In the genomic region with DNA sequence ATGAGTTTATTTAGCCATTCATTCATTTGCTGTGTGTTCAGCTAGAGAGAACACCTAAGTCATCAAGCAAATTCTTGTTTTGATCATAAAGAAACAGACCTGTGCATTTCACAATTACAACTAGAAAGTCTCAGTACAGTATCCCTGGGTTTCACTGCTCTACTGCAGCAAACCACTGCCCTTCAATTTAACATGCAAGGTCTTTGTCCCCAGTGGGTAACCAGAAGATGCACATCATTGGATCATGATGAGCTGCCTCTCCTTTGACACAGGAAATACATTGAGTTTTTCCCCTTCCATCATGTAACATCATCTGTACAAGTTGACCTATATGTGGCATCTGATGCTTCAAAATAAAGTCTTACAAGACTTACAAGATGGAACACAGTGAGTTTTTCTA, we compare ENCODE assay signal across 20 cellular contexts.
DNase-seq lines count a peak whose midpoint lies in the region; ATAC-seq, FAIRE-seq and TF ChIP-seq lines count a peak whose summit lies in the region.
"Had no signal": no experiment of that assay in that cellular context is flagged by ENCODE, and none has a peak within 500 bp of the region (broad histone marks: within the 10 kb centered on the region; RNA-seq: fewer than 3 reads in every experiment).

No MANE protein-coding gene starts in this region.

- H3K27me3 Mint-ChIP-seq in activated T-cell treated with anti-CD3 and anti-CD28 coated beads, Interleukin-2, amount 50 U/mL, for 72 hours (ENCODE audit: low read depth), result no peaks in the 10 kb centered on the region
- H3K27me3 Mint-ChIP-seq in activated T-cell treated with anti-CD3 and anti-CD28 coated beads, Interleukin-2, amount 50 U/mL, for 4 hours (ENCODE audit: low read depth), result no peaks in the 10 kb centered on the region
- H3K27me3 Mint-ChIP-seq in natural killer cell treated with Interleukin-12 subunit alpha and Interleukin-12 subunit beta and Interleukin-15 and Interleukin-18, amount 100 ng/mL, for 72 hours, result no peaks in the 10 kb centered on the region
- H3K27me3 Mint-ChIP-seq: B cell; CD4-positive, CD25-positive, alpha-beta regulatory T cell; CD8-positive, alpha-beta memory T cell had no signal

- FAIRE-seq in GM19239 (lab: Jason Lieb, UNC), result peak; percentile 78
- FAIRE-seq: GM12878, H54 had no signal

- H3K9me3 ChIP-seq in colonic mucosa, result no peaks in the 10 kb centered on the region

- no peak overlapping the region for H3K27ac Mint-ChIP-seq in activated T-cell treated with anti-CD3 and anti-CD28 coated beads, Interleukin-2, amount 50 U/mL, for 72 hours
- no peak overlapping the region for H3K27ac Mint-ChIP-seq in natural killer cell treated with Interleukin-12 subunit alpha and Interleukin-12 subunit beta and Interleukin-15 and Interleukin-18, amount 100 ng/mL, for 72 hours
- H3K27ac Mint-ChIP-seq: B cell; CD8-positive, alpha-beta memory T cell; GM23338 had no signal

- intact Hi-C loops in colonic mucosa (cut with DNase I), result no loop called here

- H3K27ac ChIP-seq in colonic mucosa, result no peak overlapping the region
- H3K27ac ChIP-seq: HL-60 had no signal

- H3K36me3 ChIP-seq in colonic mucosa, result no peaks in the 10 kb centered on the region

- H3K4me1 Mint-ChIP-seq in activated T-cell treated with anti-CD3 and anti-CD28 coated beads, Interleukin-2, amount 50 U/mL, for 72 hours (ENCODE audit: low read depth), result peaks cover 51% of the 10 kb centered on the region
- peaks cover 35% of the 10 kb centered on the region for H3K4me1 Mint-ChIP-seq in activated T-cell treated with anti-CD3 and anti-CD28 coated beads, Interleukin-2, amount 50 U/mL, for 4 hours (ENCODE audit: low read depth)
- peaks cover 45 to 48% of the 10 kb centered on the region in 2 donors for H3K4me1 Mint-ChIP-seq in natural killer cell treated with Interleukin-12 subunit alpha and Interleukin-12 subunit beta and Interleukin-15 and Interleukin-18, amount 100 ng/mL, for 72 hours (ENCODE audit: low read depth in 2 of 2)

- H3K4me3 Mint-ChIP-seq in activated T-cell treated with anti-CD3 and anti-CD28 coated beads, Interleukin-2, amount 50 U/mL, for 72 hours, result no peak overlapping the region
- H3K4me3 Mint-ChIP-seq in activated T-cell treated with anti-CD3 and anti-CD28 coated beads, Interleukin-2, amount 50 U/mL, for 4 hours, result no peak overlapping the region
- H3K4me3 Mint-ChIP-seq in natural killer cell treated with Interleukin-12 subunit alpha and Interleukin-12 subunit beta and Interleukin-15 and Interleukin-18, amount 100 ng/mL, for 72 hours, result no peak overlapping the region
- H3K4me3 Mint-ChIP-seq: B cell; CD4-positive, CD25-positive, alpha-beta regulatory T cell; CD8-positive, alpha-beta memory T cell; GM23338 had no signal

- ATAC-seq in activated T-cell treated with anti-CD3 and anti-CD28 coated beads, Interleukin-2, amount 50 U/mL, for 72 hours (replicated peaks in 1 of 2), result peak; percentile 20 to 76
- ATAC-seq in activated T-cell treated with anti-CD3 and anti-CD28 coated beads, Interleukin-2, amount 50 U/mL, for 4 hours, result no peak
- peak; percentile 11 to 31 for ATAC-seq in natural killer cell treated with Interleukin-12 subunit alpha and Interleukin-12 subunit beta and Interleukin-15 and Interleukin-18, amount 100 ng/mL, for 72 hours
- peak; percentile 52 for ATAC-seq in stimulated activated naive CD8-positive, alpha-beta T cell treated with anti-CD3 and anti-CD28 coated beads, Interleukin-15, Interleukin-2, amounts not matched to agents 100 U/mL and 50 U/mL, for 24 hours
- no peak for ATAC-seq in HG03460 (IDR thresholded peaks at IDR 0.05; ENCODE audit: unreplicated experiment)
- ATAC-seq: GM12878, GM23338 had no signal

- no peaks in the 10 kb centered on the region for H3K27me3 ChIP-seq in colonic mucosa

- no peak overlapping the region for H3K4me3 ChIP-seq in colonic mucosa
- H3K4me3 ChIP-seq: GM12878, GM23338 had no signal

- peaks cover 12 to 30% of the 10 kb centered on the region in 2 donors for H3K36me3 Mint-ChIP-seq in activated T-cell treated with anti-CD3 and anti-CD28 coated beads, Interleukin-2, amount 50 U/mL, for 72 hours (ENCODE audit: insufficient read depth in 2 of 2)
- peaks cover 28% of the 10 kb centered on the region for H3K36me3 Mint-ChIP-seq in activated T-cell treated with anti-CD3 and anti-CD28 coated beads, Interleukin-2, amount 50 U/mL, for 4 hours (ENCODE audit: insufficient read depth)
- peaks cover 15% of the 10 kb centered on the region for H3K36me3 Mint-ChIP-seq in natural killer cell treated with Interleukin-12 subunit alpha and Interleukin-12 subunit beta and Interleukin-15 and Interleukin-18, amount 100 ng/mL, for 72 hours

- no peaks in the 10 kb centered on the region for H3K9me3 Mint-ChIP-seq in activated T-cell treated with anti-CD3 and anti-CD28 coated beads, Interleukin-2, amount 50 U/mL, for 72 hours
- H3K9me3 Mint-ChIP-seq in activated T-cell treated with anti-CD3 and anti-CD28 coated beads, Interleukin-2, amount 50 U/mL, for 4 hours, result no peaks in the 10 kb centered on the region
- H3K9me3 Mint-ChIP-seq in natural killer cell treated with Interleukin-12 subunit alpha and Interleukin-12 subunit beta and Interleukin-15 and Interleukin-18, amount 100 ng/mL, for 72 hours, result peaks cover 3% of the 10 kb centered on the region
- H3K9me3 Mint-ChIP-seq: CD8-positive, alpha-beta memory T cell; GM23338 had no signal

- no peaks in the 10 kb centered on the region for H3K4me1 ChIP-seq in colonic mucosa

- no peak overlapping the region for H3K9ac ChIP-seq in colonic mucosa (ENCODE audit: low read depth in 2 of 2, low read length in 2 of 2)

- TF ChIP-seq CTCF in colonic mucosa (IDR thresholded peaks at IDR 0.05), result no peak

- DNase-seq in activated T-cell treated with anti-CD3 and anti-CD28 coated beads, Interleukin-2, amount 50 U/mL, for 72 hours, result no peak
- DNase-seq in activated T-cell treated with anti-CD3 and anti-CD28 coated beads, Interleukin-2, amount 50 U/mL, for 4 hours, result no peak
- DNase-seq in GM19239 (ENCODE audit: insufficient read length, low spot score), result no peak
- DNase-seq in natural killer cell treated with Interleukin-12 subunit alpha and Interleukin-12 subunit beta and Interleukin-15 and Interleukin-18, amount 100 ng/mL, for 72 hours (ENCODE audit: low spot score), result no peak
- no peak for DNase-seq in stimulated activated naive CD8-positive, alpha-beta T cell treated with anti-CD3 and anti-CD28 coated beads, Interleukin-15, Interleukin-2, amounts not matched to agents 100 U/mL and 50 U/mL, for 24 hours
- DNase-seq in colonic mucosa, result no peak
- DNase-seq: CD4-positive, CD25-positive, alpha-beta regulatory T cell; CD8-positive, alpha-beta memory T cell; COR-L47; DMS 273 treated with DMSO at 0.1 percent for 48 hours; DMS53; DND-41; EL; HCEC 1CT had no signal

Comparison
In these comparisons a context has a peak if more than half of its experiments do, and no peak if none do; other contexts are left out.
1. ATAC-seq: peak in activated T-cell treated with anti-CD3 and anti-CD28 coated beads, Interleukin-2, amount 50 U/mL, for 72 hours (2 of 2), natural killer cell treated with Interleukin-12 subunit alpha and Interleukin-12 subunit beta and Interleukin-15 and Interleukin-18, amount 100 ng/mL, for 72 hours (2 of 2) and stimulated activated naive CD8-positive, alpha-beta T cell treated with anti-CD3 and anti-CD28 coated beads, Interleukin-15, Interleukin-2, amounts not matched to agents 100 U/mL and 50 U/mL, for 24 hours (single experiment); none in activated T-cell treated with anti-CD3 and anti-CD28 coated beads, Interleukin-2, amount 50 U/mL, for 4 hours (0 of 2) and HG03460 (single experiment).